In the genomic region with DNA sequence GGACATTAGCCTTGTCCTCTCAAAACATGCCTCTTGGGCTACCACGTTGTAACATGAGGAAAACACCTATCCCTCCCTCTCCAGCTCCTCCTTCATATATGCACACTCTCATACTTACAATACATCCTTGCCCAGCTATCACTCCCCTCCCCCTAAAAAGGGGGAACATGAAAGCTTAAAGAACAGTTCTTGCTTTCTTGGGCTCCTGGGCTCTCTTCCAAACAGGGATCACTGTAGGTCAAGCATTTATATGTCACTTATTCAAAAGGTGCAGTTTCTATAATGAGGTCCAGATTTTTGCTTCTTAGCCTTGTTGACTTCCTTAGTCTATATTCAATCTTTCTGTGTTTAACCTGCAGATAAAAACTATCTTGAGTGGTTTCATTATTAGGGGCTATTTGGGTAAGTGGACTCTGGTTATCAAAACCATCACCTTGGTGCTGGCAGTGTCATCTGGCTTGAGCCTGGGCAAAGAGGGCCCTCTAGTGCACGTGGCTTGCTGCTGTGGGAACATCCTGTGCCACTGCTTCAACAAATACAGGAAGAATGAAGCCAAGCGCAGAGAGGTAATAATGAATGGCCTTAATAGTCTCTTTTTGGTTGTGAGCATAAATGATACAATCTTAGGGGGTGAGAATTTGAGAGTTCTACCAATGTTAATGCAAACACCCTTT, we compare ENCODE assay signal across 8 cellular contexts.
DNase-seq lines count a peak whose midpoint lies in the region; ATAC-seq and TF ChIP-seq lines count a peak whose summit lies in the region.

No MANE protein-coding gene starts in this region.

- intact Hi-C loops in esophagus squamous epithelium (cut with DNase I), result no loop called here

- no peak for TF ChIP-seq POLR2A in esophagus squamous epithelium (IDR thresholded peaks at IDR 0.05)

- no peak overlapping the region for H3K4me3 ChIP-seq in GM12864 (ENCODE audit: low read depth, low read length)
- H3K4me3 ChIP-seq in esophagus squamous epithelium, result no peak overlapping the region

- H3K27ac ChIP-seq in VCaP, result no peak overlapping the region
- H3K27ac ChIP-seq in esophagus squamous epithelium, result no peak overlapping the region

- DNase-seq in GM12864 (ENCODE audit: low read depth) (no peak), kidney tubule cell (ENCODE audit: low spot score) (peak; percentile 47), esophagus squamous epithelium (lab: John Stamatoyannopoulos, UW) (no peak), RPMI8226 (no peak)
- no peak for DNase-seq in activated CD8-positive, alpha-beta memory T cell treated with anti-CD3 and anti-CD28 coated beads for 24 hours
- no peak for DNase-seq in stimulated activated CD4-positive, alpha-beta T cell treated with anti-CD3 and anti-CD28 coated beads, Interleukin-15, amount 100 ng/mL, for 24 hours

- peak; percentile 52 for ATAC-seq in HG03378 (IDR thresholded peaks at IDR 0.05; ENCODE audit: unreplicated experiment)

- peaks cover 0 to 1% (median 0%) of the 10 kb centered on the region in 3 donors for H3K36me3 ChIP-seq in esophagus squamous epithelium

- H3K4me1 ChIP-seq in esophagus squamous epithelium, result no peaks in the 10 kb centered on the region

- H3K27me3 ChIP-seq in esophagus squamous epithelium, result no peaks in the 10 kb centered on the region

- 36 to 57% methylated on average over 1 to 3 of the region's 3 CpGs for WGBS in esophagus squamous epithelium, 2 donors

- H3K9me3 ChIP-seq in esophagus squamous epithelium, result no peaks in the 10 kb centered on the region

- TF ChIP-seq CTCF in GM12864 (IDR thresholded peaks at IDR 0.05; ENCODE audit: low read depth, low read length, missing control alignments), result peak; percentile 25
- TF ChIP-seq CTCF in VCaP (conservative IDR thresholded peaks at IDR 0.05), result peak; percentile 61
- no peak for TF ChIP-seq CTCF in esophagus squamous epithelium (IDR thresholded peaks at IDR 0.05)

Comparison
In these comparisons a context has a peak if more than half of its experiments do, and no peak if none do; other contexts are left out.
1. CTCF ChIP-seq: peak in GM12864 (single experiment) and VCaP (single experiment); none in esophagus squamous epithelium (0 of 6).